In the genomic region with DNA sequence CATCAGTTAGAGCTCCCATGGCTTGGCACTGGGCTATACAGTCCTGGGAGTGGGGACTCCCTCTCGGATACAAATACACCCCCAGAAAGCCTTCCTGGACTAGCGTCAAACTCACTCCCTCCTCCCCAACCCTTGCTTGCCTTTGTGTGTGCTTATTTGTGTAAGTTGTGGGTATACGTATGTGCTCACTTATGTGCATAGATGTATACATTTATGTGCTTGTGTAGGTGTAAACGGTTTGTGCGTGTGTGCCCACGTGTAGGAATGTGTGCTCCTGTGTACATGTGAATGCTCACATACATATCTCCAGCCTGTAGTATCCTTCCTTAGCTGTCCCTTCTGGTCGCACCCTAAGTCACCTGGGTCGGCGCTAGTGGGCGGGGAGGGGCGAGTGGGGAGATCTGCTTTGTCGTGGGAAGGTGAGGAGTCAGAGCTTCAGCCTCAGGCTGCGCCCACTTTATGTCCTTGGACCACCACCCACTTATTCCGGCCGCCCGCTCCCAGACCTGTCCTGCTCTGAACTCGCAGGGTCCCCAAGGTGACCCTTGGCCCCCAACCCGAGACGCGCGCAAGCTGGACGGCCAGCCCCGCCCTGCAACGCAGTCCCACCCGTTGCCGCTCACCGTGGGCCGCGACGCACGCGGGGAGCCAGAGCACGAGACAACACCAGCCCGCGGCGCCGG, we compare ENCODE assay signal across 1 cellular context.
TF ChIP-seq lines count a peak whose summit lies in the region.

No MANE protein-coding gene starts in this region.

TF ChIP-seq in HepG2, 621 proteins besides CTCF, POLR2A, EP300 and RAD21 (continued from another document and continues in another):
- TF ChIP-seq, protein P1, sequence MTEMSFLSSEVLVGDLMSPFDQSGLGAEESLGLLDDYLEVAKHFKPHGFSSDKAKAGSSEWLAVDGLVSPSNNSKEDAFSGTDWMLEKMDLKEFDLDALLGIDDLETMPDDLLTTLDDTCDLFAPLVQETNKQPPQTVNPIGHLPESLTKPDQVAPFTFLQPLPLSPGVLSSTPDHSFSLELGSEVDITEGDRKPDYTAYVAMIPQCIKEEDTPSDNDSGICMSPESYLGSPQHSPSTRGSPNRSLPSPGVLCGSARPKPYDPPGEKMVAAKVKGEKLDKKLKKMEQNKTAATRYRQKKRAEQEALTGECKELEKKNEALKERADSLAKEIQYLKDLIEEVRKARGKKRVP (CRISPR knock-in tag; IDR thresholded peaks at IDR 0.05), result no peak
- TF ChIP-seq, protein P2, sequence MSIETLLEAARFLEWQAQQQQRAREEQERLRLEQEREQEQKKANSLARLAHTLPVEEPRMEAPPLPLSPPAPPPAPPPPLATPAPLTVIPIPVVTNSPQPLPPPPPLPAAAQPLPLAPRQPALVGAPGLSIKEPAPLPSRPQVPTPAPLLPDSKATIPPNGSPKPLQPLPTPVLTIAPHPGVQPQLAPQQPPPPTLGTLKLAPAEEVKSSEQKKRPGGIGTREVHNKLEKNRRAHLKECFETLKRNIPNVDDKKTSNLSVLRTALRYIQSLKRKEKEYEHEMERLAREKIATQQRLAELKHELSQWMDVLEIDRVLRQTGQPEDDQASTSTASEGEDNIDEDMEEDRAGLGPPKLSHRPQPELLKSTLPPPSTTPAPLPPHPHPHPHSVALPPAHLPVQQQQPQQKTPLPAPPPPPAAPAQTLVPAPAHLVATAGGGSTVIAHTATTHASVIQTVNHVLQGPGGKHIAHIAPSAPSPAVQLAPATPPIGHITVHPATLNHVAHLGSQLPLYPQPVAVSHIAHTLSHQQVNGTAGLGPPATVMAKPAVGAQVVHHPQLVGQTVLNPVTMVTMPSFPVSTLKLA (IDR thresholded peaks at IDR 0.05), result peak; percentile 61
- TF ChIP-seq KDM3A (CRISPR knock-in tag; IDR thresholded peaks at IDR 0.05; ENCODE audit: low read depth) (no peak), ZNF879 (CRISPR knock-in tag; IDR thresholded peaks at IDR 0.05) (no peak), SNAI1 (CRISPR knock-in tag; IDR thresholded peaks at IDR 0.05; ENCODE audit: borderline replicate concordance) (no peak), ZNF761 (CRISPR knock-in tag; conservative IDR thresholded peaks at IDR 0.05) (0 out of 2 replicates have a peak, but pooled peaks have one; percentile 20), YEATS2 (CRISPR knock-in tag; IDR thresholded peaks at IDR 0.05; ENCODE audit: borderline replicate concordance) (no peak; the same call in 1 of the 2 replicates), MED13 (CRISPR knock-in tag; IDR thresholded peaks at IDR 0.05) (no peak), MAZ (IDR thresholded peaks at IDR 0.05; ENCODE audit: borderline replicate concordance, low read depth, low read length) (no peak), MAZ (CRISPR knock-in tag; IDR thresholded peaks at IDR 0.05; ENCODE audit: low read depth) (no peak), ZNF326 (CRISPR knock-in tag; IDR thresholded peaks at IDR 0.05; ENCODE audit: borderline replicate concordance) (no peak), ZNF292 (CRISPR knock-in tag; IDR thresholded peaks at IDR 0.05; ENCODE audit: borderline replicate concordance, low read depth) (no peak), TGIF2 (CRISPR knock-in tag; IDR thresholded peaks at IDR 0.05) (no peak), ZNF101 (CRISPR knock-in tag; IDR thresholded peaks at IDR 0.05; ENCODE audit: borderline replicate concordance, low read depth) (no peak), TBL1XR1 (IDR thresholded peaks at IDR 0.05; ENCODE audit: borderline replicate concordance, low read length, partially characterized antibody) (no peak), KDM4B (CRISPR knock-in tag; IDR thresholded peaks at IDR 0.05) (no peak), ZNF282 (IDR thresholded peaks at IDR 0.05; ENCODE audit: partially characterized antibody) (no peak), NFIB (CRISPR knock-in tag; IDR thresholded peaks at IDR 0.05; ENCODE audit: borderline replicate concordance) (no peak), ZNF572 (CRISPR knock-in tag; IDR thresholded peaks at IDR 0.05) (no peak), ZNF619 (CRISPR knock-in tag; IDR thresholded peaks at IDR 0.05) (0 out of 2 replicates have a peak, but pooled peaks have one; percentile 14), U2AF1 (optimal IDR thresholded peaks at IDR 0.05; ENCODE audit: low read depth, low read length) (no peak)
- TF ChIP-seq, protein P3, sequence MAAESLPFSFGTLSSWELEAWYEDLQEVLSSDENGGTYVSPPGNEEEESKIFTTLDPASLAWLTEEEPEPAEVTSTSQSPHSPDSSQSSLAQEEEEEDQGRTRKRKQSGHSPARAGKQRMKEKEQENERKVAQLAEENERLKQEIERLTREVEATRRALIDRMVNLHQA (CRISPR knock-in tag; IDR thresholded peaks at IDR 0.05), result no peak
- TF ChIP-seq, protein P4, sequence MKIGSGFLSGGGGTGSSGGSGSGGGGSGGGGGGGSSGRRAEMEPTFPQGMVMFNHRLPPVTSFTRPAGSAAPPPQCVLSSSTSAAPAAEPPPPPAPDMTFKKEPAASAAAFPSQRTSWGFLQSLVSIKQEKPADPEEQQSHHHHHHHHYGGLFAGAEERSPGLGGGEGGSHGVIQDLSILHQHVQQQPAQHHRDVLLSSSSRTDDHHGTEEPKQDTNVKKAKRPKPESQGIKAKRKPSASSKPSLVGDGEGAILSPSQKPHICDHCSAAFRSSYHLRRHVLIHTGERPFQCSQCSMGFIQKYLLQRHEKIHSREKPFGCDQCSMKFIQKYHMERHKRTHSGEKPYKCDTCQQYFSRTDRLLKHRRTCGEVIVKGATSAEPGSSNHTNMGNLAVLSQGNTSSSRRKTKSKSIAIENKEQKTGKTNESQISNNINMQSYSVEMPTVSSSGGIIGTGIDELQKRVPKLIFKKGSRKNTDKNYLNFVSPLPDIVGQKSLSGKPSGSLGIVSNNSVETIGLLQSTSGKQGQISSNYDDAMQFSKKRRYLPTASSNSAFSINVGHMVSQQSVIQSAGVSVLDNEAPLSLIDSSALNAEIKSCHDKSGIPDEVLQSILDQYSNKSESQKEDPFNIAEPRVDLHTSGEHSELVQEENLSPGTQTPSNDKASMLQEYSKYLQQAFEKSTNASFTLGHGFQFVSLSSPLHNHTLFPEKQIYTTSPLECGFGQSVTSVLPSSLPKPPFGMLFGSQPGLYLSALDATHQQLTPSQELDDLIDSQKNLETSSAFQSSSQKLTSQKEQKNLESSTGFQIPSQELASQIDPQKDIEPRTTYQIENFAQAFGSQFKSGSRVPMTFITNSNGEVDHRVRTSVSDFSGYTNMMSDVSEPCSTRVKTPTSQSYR (CRISPR knock-in tag; IDR thresholded peaks at IDR 0.05; ENCODE audit: borderline replicate concordance), result no peak
- TF ChIP-seq, protein P5, sequence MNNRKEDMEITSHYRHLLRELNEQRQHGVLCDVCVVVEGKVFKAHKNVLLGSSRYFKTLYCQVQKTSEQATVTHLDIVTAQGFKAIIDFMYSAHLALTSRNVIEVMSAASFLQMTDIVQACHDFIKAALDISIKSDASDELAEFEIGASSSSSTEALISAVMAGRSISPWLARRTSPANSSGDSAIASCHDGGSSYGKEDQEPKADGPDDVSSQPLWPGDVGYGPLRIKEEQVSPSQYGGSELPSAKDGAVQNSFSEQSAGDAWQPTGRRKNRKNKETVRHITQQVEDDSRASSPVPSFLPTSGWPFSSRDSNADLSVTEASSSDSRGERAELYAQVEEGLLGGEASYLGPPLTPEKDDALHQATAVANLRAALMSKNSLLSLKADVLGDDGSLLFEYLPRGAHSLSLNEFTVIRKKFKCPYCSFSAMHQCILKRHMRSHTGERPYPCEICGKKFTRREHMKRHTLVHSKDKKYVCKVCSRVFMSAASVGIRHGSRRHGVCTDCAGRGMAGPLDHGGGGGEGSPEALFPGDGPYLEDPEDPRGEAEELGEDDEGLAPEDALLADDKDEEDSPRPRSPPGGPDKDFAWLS (CRISPR knock-in tag; IDR thresholded peaks at IDR 0.05; ENCODE audit: borderline replicate concordance), result no peak
- TF ChIP-seq, protein P6, sequence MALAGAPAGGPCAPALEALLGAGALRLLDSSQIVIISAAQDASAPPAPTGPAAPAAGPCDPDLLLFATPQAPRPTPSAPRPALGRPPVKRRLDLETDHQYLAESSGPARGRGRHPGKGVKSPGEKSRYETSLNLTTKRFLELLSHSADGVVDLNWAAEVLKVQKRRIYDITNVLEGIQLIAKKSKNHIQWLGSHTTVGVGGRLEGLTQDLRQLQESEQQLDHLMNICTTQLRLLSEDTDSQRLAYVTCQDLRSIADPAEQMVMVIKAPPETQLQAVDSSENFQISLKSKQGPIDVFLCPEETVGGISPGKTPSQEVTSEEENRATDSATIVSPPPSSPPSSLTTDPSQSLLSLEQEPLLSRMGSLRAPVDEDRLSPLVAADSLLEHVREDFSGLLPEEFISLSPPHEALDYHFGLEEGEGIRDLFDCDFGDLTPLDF (CRISPR knock-in tag; IDR thresholded peaks at IDR 0.05), result no peak
- TF ChIP-seq, protein P7, sequence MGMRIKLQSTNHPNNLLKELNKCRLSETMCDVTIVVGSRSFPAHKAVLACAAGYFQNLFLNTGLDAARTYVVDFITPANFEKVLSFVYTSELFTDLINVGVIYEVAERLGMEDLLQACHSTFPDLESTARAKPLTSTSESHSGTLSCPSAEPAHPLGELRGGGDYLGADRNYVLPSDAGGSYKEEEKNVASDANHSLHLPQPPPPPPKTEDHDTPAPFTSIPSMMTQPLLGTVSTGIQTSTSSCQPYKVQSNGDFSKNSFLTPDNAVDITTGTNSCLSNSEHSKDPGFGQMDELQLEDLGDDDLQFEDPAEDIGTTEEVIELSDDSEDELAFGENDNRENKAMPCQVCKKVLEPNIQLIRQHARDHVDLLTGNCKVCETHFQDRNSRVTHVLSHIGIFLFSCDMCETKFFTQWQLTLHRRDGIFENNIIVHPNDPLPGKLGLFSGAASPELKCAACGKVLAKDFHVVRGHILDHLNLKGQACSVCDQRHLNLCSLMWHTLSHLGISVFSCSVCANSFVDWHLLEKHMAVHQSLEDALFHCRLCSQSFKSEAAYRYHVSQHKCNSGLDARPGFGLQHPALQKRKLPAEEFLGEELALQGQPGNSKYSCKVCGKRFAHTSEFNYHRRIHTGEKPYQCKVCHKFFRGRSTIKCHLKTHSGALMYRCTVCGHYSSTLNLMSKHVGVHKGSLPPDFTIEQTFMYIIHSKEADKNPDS (CRISPR knock-in tag; IDR thresholded peaks at IDR 0.05), result peak; percentile 47; the same call in 1 of the 2 replicates
- TF ChIP-seq, protein P8, sequence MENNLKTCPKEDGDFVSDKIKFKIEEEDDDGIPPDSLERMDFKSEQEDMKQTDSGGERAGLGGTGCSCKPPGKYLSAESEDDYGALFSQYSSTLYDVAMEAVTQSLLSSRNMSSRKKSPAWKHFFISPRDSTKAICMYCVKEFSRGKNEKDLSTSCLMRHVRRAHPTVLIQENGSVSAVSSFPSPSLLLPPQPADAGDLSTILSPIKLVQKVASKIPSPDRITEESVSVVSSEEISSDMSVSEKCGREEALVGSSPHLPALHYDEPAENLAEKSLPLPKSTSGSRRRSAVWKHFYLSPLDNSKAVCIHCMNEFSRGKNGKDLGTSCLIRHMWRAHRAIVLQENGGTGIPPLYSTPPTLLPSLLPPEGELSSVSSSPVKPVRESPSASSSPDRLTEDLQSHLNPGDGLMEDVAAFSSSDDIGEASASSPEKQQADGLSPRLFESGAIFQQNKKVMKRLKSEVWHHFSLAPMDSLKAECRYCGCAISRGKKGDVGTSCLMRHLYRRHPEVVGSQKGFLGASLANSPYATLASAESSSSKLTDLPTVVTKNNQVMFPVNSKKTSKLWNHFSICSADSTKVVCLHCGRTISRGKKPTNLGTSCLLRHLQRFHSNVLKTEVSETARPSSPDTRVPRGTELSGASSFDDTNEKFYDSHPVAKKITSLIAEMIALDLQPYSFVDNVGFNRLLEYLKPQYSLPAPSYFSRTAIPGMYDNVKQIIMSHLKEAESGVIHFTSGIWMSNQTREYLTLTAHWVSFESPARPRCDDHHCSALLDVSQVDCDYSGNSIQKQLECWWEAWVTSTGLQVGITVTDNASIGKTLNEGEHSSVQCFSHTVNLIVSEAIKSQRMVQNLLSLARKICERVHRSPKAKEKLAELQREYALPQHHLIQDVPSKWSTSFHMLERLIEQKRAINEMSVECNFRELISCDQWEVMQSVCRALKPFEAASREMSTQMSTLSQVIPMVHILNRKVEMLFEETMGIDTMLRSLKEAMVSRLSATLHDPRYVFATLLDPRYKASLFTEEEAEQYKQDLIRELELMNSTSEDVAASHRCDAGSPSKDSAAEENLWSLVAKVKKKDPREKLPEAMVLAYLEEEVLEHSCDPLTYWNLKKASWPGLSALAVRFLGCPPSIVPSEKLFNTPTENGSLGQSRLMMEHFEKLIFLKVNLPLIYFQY (CRISPR knock-in tag; IDR thresholded peaks at IDR 0.05; ENCODE audit: borderline replicate concordance), result no peak
- TF ChIP-seq, protein P9, sequence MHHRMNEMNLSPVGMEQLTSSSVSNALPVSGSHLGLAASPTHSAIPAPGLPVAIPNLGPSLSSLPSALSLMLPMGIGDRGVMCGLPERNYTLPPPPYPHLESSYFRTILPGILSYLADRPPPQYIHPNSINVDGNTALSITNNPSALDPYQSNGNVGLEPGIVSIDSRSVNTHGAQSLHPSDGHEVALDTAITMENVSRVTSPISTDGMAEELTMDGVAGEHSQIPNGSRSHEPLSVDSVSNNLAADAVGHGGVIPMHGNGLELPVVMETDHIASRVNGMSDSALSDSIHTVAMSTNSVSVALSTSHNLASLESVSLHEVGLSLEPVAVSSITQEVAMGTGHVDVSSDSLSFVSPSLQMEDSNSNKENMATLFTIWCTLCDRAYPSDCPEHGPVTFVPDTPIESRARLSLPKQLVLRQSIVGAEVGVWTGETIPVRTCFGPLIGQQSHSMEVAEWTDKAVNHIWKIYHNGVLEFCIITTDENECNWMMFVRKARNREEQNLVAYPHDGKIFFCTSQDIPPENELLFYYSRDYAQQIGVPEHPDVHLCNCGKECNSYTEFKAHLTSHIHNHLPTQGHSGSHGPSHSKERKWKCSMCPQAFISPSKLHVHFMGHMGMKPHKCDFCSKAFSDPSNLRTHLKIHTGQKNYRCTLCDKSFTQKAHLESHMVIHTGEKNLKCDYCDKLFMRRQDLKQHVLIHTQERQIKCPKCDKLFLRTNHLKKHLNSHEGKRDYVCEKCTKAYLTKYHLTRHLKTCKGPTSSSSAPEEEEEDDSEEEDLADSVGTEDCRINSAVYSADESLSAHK (CRISPR knock-in tag; IDR thresholded peaks at IDR 0.05; ENCODE audit: borderline replicate concordance), result no peak
- TF ChIP-seq, protein P10, sequence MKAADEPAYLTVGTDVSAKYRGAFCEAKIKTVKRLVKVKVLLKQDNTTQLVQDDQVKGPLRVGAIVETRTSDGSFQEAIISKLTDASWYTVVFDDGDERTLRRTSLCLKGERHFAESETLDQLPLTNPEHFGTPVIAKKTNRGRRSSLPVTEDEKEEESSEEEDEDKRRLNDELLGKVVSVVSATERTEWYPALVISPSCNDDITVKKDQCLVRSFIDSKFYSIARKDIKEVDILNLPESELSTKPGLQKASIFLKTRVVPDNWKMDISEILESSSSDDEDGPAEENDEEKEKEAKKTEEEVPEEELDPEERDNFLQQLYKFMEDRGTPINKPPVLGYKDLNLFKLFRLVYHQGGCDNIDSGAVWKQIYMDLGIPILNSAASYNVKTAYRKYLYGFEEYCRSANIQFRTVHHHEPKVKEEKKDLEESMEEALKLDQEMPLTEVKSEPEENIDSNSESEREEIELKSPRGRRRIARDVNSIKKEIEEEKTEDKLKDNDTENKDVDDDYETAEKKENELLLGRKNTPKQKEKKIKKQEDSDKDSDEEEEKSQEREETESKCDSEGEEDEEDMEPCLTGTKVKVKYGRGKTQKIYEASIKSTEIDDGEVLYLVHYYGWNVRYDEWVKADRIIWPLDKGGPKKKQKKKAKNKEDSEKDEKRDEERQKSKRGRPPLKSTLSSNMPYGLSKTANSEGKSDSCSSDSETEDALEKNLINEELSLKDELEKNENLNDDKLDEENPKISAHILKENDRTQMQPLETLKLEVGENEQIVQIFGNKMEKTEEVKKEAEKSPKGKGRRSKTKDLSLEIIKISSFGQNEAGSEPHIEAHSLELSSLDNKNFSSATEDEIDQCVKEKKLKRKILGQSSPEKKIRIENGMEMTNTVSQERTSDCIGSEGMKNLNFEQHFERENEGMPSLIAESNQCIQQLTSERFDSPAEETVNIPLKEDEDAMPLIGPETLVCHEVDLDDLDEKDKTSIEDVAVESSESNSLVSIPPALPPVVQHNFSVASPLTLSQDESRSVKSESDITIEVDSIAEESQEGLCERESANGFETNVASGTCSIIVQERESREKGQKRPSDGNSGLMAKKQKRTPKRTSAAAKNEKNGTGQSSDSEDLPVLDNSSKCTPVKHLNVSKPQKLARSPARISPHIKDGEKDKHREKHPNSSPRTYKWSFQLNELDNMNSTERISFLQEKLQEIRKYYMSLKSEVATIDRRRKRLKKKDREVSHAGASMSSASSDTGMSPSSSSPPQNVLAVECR (CRISPR knock-in tag; IDR thresholded peaks at IDR 0.05; ENCODE audit: borderline replicate concordance), result no peak
